16 cellular contexts compared by ENCODE assay signal in the genomic region with DNA sequence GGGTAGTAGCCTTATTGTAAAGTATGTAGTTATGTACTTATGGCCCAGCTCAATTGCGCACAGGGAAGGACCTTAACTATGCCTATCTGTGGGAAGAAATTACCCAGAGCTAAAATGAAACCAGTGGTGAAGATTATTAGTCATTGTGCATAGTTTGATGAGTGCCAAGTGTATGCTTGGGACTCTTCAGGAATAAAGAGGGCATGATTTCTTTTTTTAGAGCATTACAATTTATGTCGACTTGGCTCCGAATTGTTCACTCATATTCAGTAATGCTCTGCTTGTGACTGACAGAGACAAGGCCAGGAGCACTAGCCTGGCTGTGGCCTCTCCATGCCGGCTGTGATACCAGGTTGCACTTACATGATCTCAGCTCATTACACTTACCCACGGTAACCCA.
DNase-seq lines count a peak whose midpoint lies in the region; ATAC-seq, FAIRE-seq and TF ChIP-seq lines count a peak whose summit lies in the region.
"Had no signal": no experiment of that assay in that cellular context is flagged by ENCODE, and none has a peak within 500 bp of the region (broad histone marks: within the 10 kb centered on the region; RNA-seq: fewer than 3 reads in every experiment).

No MANE protein-coding gene starts in this region.

- H2AFZ ChIP-seq in PC-9 (no peak overlapping the region), endothelial cell of umbilical vein (ENCODE audit: low read depth, low read length) (no peak overlapping the region)

- peaks cover 37% of the 10 kb centered on the region for H3K4me1 ChIP-seq in PC-9 (replicated peaks; ENCODE audit: insufficient read depth)
- H3K4me1 ChIP-seq in endothelial cell of umbilical vein (ENCODE audit: control insufficient read depth, extremely low read depth, insufficient read depth, low read length) = peaks cover 30% of the 10 kb centered on the region
- H3K4me1 ChIP-seq: Peyer's patch had no signal

- H4K20me1 ChIP-seq in PC-9 (ENCODE audit: insufficient read depth) (no peaks in the 10 kb centered on the region), endothelial cell of umbilical vein (replicated peaks; ENCODE audit: control insufficient read depth, extremely low read depth, insufficient read depth, low read length) (no peaks in the 10 kb centered on the region)

- no peaks in the 10 kb centered on the region for H3K27me3 ChIP-seq in PC-9 (ENCODE audit: insufficient read depth, low read depth)
- H3K27me3 ChIP-seq in endothelial cell of umbilical vein (ENCODE audit: control insufficient read depth in 2 of 2, insufficient read depth in 2 of 2, low read length in 2 of 2) = no peaks in the 10 kb centered on the region
- H3K27me3 ChIP-seq: Peyer's patch had no signal

- no peaks in the 10 kb centered on the region for H3K9me2 ChIP-seq in PC-9 (ENCODE audit: insufficient read depth)

- H3K9me3 ChIP-seq in PC-9 (ENCODE audit: insufficient read depth, low read depth) (no peaks in the 10 kb centered on the region), endothelial cell of umbilical vein (replicated peaks; ENCODE audit: control insufficient read depth, insufficient read depth, low read length) (no peaks in the 10 kb centered on the region)
- H3K9me3 ChIP-seq: Peyer's patch had no signal

- H3K27ac Mint-ChIP-seq in mesothelial cell of epicardium = peak overlapping the region; percentile 33
- no peak overlapping the region for H3K27ac Mint-ChIP-seq in naive thymus-derived CD8-positive, alpha-beta T cell
- H3K27ac Mint-ChIP-seq: activated CD8-positive, alpha-beta memory T cell treated with anti-CD3 and anti-CD28 coated beads, Interleukin-2, amount 10 ng/mL, durations not matched to agents 7 days and 5 days; activated naive CD8-positive, alpha-beta T cell treated with anti-CD3 and anti-CD28 coated beads, Interleukin-2, amount 10 ng/mL, durations not matched to agents 7 days and 5 days had no signal

- H3K36me3 ChIP-seq in PC-9 (ENCODE audit: low read depth) = no peaks in the 10 kb centered on the region
- no peaks in the 10 kb centered on the region for H3K36me3 ChIP-seq in endothelial cell of umbilical vein (ENCODE audit: control insufficient read depth in 2 of 2, extremely low read depth in 1 of 2, insufficient read depth in 2 of 2, low read length in 2 of 2)
- H3K36me3 ChIP-seq: Peyer's patch had no signal

- H3K4me2 ChIP-seq in PC-9 (peak overlapping the region; percentile 92; the same call in 1 of the 2 replicates), endothelial cell of umbilical vein (ENCODE audit: insufficient read depth, low read length) (peak overlapping the region; percentile 97)
- H3K4me2 ChIP-seq: KMS-11 had no signal

- no peaks in the 10 kb centered on the region for H3K4me1 Mint-ChIP-seq in mesothelial cell of epicardium
- peaks cover 0 to 2% (median under 1%) of the 10 kb centered on the region in 4 donors for H3K4me1 Mint-ChIP-seq in naive thymus-derived CD8-positive, alpha-beta T cell
- H3K4me1 Mint-ChIP-seq: activated CD8-positive, alpha-beta memory T cell treated with anti-CD3 and anti-CD28 coated beads, Interleukin-2, amount 10 ng/mL, durations not matched to agents 7 days and 5 days had no signal

- DNase-seq in ACHN (peak; percentile 83), PC-9 (no peak), endothelial cell of umbilical vein (ENCODE audit: low read depth, low spot score) (peak; percentile 49), mesothelial cell of epicardium (ENCODE audit: low spot score in 2 of 2, unreplicated experiment in 2 of 2) (no peak), NCI-H524 treated with DMSO at 0.1 percent for 48 hours (lab: John Stamatoyannopoulos, UW) (no peak), mesenteric fat pad (ENCODE audit: low spot score) (no peak)
- no peak for DNase-seq in naive thymus-derived CD8-positive, alpha-beta T cell
- DNase-seq: activated CD8-positive, alpha-beta memory T cell treated with anti-CD3 and anti-CD28 coated beads, Interleukin-2, amount 10 ng/mL, durations not matched to agents 7 days and 5 days; activated naive CD8-positive, alpha-beta T cell treated with anti-CD3 and anti-CD28 coated beads, Interleukin-2, amount 10 ng/mL, durations not matched to agents 7 days and 5 days; DMS79; erythroblast; NCI-H2171 treated with DMSO at 0.1 percent for 48 hours; Peyer's patch had no signal

- no peak for TF ChIP-seq POLR2A in endothelial cell of umbilical vein (IDR thresholded peaks at IDR 0.05; ENCODE audit: low read depth, low read length)

- H3K36me3 Mint-ChIP-seq in mesothelial cell of epicardium = no peaks in the 10 kb centered on the region
- no peaks in the 10 kb centered on the region for H3K36me3 Mint-ChIP-seq in naive thymus-derived CD8-positive, alpha-beta T cell
- H3K36me3 Mint-ChIP-seq: activated CD8-positive, alpha-beta memory T cell treated with anti-CD3 and anti-CD28 coated beads, Interleukin-2, amount 10 ng/mL, durations not matched to agents 7 days and 5 days; activated naive CD8-positive, alpha-beta T cell treated with anti-CD3 and anti-CD28 coated beads, Interleukin-2, amount 10 ng/mL, durations not matched to agents 7 days and 5 days had no signal

- H3K27ac ChIP-seq in PC-9 = no peak overlapping the region
- H3K27ac ChIP-seq in endothelial cell of umbilical vein (ENCODE audit: insufficient read depth, low read depth, low read length) = no peak overlapping the region
- H3K27ac ChIP-seq: KMS-11 had no signal

- dilution Hi-C loops in endothelial cell of umbilical vein (cut with MboI; ENCODE audit: extremely low pct_ligation_motif_present, low sequenced_read_pairs) = no loop called here

- TF ChIP-seq CTCF in PC-9 (conservative IDR thresholded peaks at IDR 0.05) (no peak), endothelial cell of umbilical vein (IDR thresholded peaks at IDR 0.05; ENCODE audit: extremely low read depth in 1 of 2, insufficient read depth in 1 of 2, low read depth in 1 of 2, low read length in 2 of 2) (no peak), mesothelial cell of epicardium (IDR thresholded peaks at IDR 0.05; ENCODE audit: unreplicated experiment) (no peak)

- no peak overlapping the region for H3K4me3 Mint-ChIP-seq in mesothelial cell of epicardium
- H3K4me3 Mint-ChIP-seq in naive thymus-derived CD8-positive, alpha-beta T cell = no peak overlapping the region
- H3K4me3 Mint-ChIP-seq: activated CD8-positive, alpha-beta memory T cell treated with anti-CD3 and anti-CD28 coated beads, Interleukin-2, amount 10 ng/mL, durations not matched to agents 7 days and 5 days; activated naive CD8-positive, alpha-beta T cell treated with anti-CD3 and anti-CD28 coated beads, Interleukin-2, amount 10 ng/mL, durations not matched to agents 7 days and 5 days had no signal

- H3K79me2 ChIP-seq in PC-9 (ENCODE audit: low read depth) (peaks cover 14% of the 10 kb centered on the region; the same call in 1 of the 2 replicates), endothelial cell of umbilical vein (ENCODE audit: control insufficient read depth, insufficient read depth, low read length) (peaks cover 5% of the 10 kb centered on the region)

- BruUV-seq in PC-9 (replicated peaks; lab: Mats Ljungman, UMichigan) (no TSS peak), endothelial cell of umbilical vein (replicated peaks; lab: Mats Ljungman, UMichigan) (no TSS peak)

- no peaks in the 10 kb centered on the region for H3K9me3 Mint-ChIP-seq in mesothelial cell of epicardium
- no peaks in the 10 kb centered on the region for H3K9me3 Mint-ChIP-seq in naive thymus-derived CD8-positive, alpha-beta T cell

- no peaks in the 10 kb centered on the region for H3K27me3 Mint-ChIP-seq in mesothelial cell of epicardium (ENCODE audit: low read depth)
- peaks cover 0 to 2% (median 0%) of the 10 kb centered on the region in 5 donors for H3K27me3 Mint-ChIP-seq in naive thymus-derived CD8-positive, alpha-beta T cell

- POLR2A ChIA-PET in PC-9 (lab: Charles Lee; ENCODE audit: unreplicated experiment) = no interaction called here
- POLR2A ChIA-PET in endothelial cell of umbilical vein (lab: Charles Lee) = no interaction called here
- POLR2A ChIA-PET in naive thymus-derived CD8-positive, alpha-beta T cell (lab: Charles Lee) = no interaction called here

- H3K4me3 ChIP-seq in PC-9 = no peak overlapping the region
- peak overlapping the region in 1 of 3 experiments; percentile 20 for H3K4me3 ChIP-seq in endothelial cell of umbilical vein (replicated peaks in 1 of 3; ENCODE audit: insufficient read depth in 1 of 3, low read depth in 1 of 3, low read length in 3 of 3)
- H3K4me3 ChIP-seq: Peyer's patch had no signal

- peak overlapping the region; percentile 17 for H3K9ac ChIP-seq in endothelial cell of umbilical vein (replicated peaks; ENCODE audit: extremely low read depth, insufficient read depth, low read length)
- H3K9ac ChIP-seq: KMS-11 had no signal

- CTCF ChIA-PET in PC-9 (lab: Charles Lee) (no interaction called here), endothelial cell of umbilical vein (lab: Charles Lee) (no interaction called here)

- in situ Hi-C loops in ACHN (cut with HindIII; ENCODE audit: low pct_ligation_motif_present, low pct_unique_long_range_greater_than_20kb, low sequenced_read_pairs) = no loop called here

- H3F3A ChIP-seq in PC-9 (ENCODE audit: insufficient read depth, low read depth) = peaks cover 14% of the 10 kb centered on the region

- no peak for FAIRE-seq in endothelial cell of umbilical vein (lab: Jason Lieb, UNC)
- FAIRE-seq: TTC549 had no signal

- no peak for ATAC-seq in HG03460 (IDR thresholded peaks at IDR 0.05; ENCODE audit: unreplicated experiment)
- ATAC-seq in naive thymus-derived CD8-positive, alpha-beta T cell = no peak
- ATAC-seq: activated CD8-positive, alpha-beta memory T cell treated with anti-CD3 and anti-CD28 coated beads, Interleukin-2, amount 10 ng/mL, durations not matched to agents 7 days and 5 days had no signal

- no peaks in the 10 kb centered on the region for H3K9me1 ChIP-seq in endothelial cell of umbilical vein (replicated peaks; ENCODE audit: control insufficient read depth, extremely low read depth, insufficient read depth, low read length)

- intact Hi-C loops in PC-9 (cut with micrococcal nuclease; ENCODE audit: unreplicated experiment) = no loop called here
- intact Hi-C loops in endothelial cell of umbilical vein (cut with micrococcal nuclease) = loop anchor here (5.0 kb wide), 2 partner anchors 164 to 181 kb away; no protein-coding TSS in a partner anchor

TF ChIP-seq in endothelial cell of umbilical vein, 7 proteins besides CTCF, POLR2A, EP300 and RAD21:
- TF ChIP-seq POLR2AphosphoS5 (IDR thresholded peaks at IDR 0.05; ENCODE audit: insufficient read depth, low read depth, low read length) = no peak
- TF ChIP-seq EZH2 (IDR thresholded peaks at IDR 0.05; ENCODE audit: borderline replicate concordance, low read depth, low read length, severe bottlenecking) = no peak
- no peak for TF ChIP-seq FOS (IDR thresholded peaks at IDR 0.05; ENCODE audit: borderline replicate concordance, insufficient read depth, low read length)
- no peak for TF ChIP-seq JUN (IDR thresholded peaks at IDR 0.05; ENCODE audit: borderline replicate concordance, insufficient read depth, insufficient read length, low read depth)
- no peak for TF ChIP-seq GATA2 (IDR thresholded peaks at IDR 0.05; ENCODE audit: insufficient read depth, insufficient read length, low read depth, low read length)

Comparison
In these comparisons a context has a peak if more than half of its experiments do, and no peak if none do; other contexts are left out.
1. DNase-seq: peak in ACHN (single experiment) and endothelial cell of umbilical vein (single experiment); none in PC-9 (0 of 2), mesothelial cell of epicardium (0 of 2), naive thymus-derived CD8-positive, alpha-beta T cell (0 of 10), NCI-H524 treated with DMSO at 0.1 percent for 48 hours (single experiment) and mesenteric fat pad (single experiment).